12 cellular contexts compared by ENCODE assay signal in genomic region chr22:19873960-19874306, GRCh38. TPM values are rescaled to one million over a fixed set of nuclear protein-coding genes. Genes with fewer than 3 reads are reported as not detected.
DNase-seq lines count a peak whose midpoint lies in the region; ATAC-seq and TF ChIP-seq lines count a peak whose summit lies in the region.
"Had no signal": no experiment of that assay in that cellular context is flagged by ENCODE, and none has a peak within 500 bp of the region (broad histone marks: within the 10 kb centered on the region; RNA-seq: fewer than 3 reads in every experiment).

No MANE protein-coding gene starts in this region.

- no peaks in the 10 kb centered on the region for H4K20me1 ChIP-seq in mammary epithelial cell (ENCODE audit: insufficient read depth, low read length)

- H3K27me3 Mint-ChIP-seq in MCF 10A (ENCODE audit: insufficient read depth, unreplicated experiment) = no peaks in the 10 kb centered on the region
- H3K27me3 Mint-ChIP-seq in activated CD8-positive, alpha-beta T cell treated with anti-CD3 and anti-CD28 coated beads for 36 hours = no peaks in the 10 kb centered on the region
- H3K27me3 Mint-ChIP-seq in naive thymus-derived CD4-positive, alpha-beta T cell = no peaks in the 10 kb centered on the region
- peaks cover 4% of the 10 kb centered on the region for H3K27me3 Mint-ChIP-seq in endothelial cell (ENCODE audit: unreplicated experiment)

- intact Hi-C loops in mammary epithelial cell (cut with micrococcal nuclease) = no loop called here
- intact Hi-C loops in MCF 10A (cut with micrococcal nuclease) = no loop called here
- intact Hi-C loops in activated CD8-positive, alpha-beta T cell treated with anti-CD3 and anti-CD28 coated beads for 36 hours (cut with micrococcal nuclease) = no loop called here
- intact Hi-C loops in naive thymus-derived CD4-positive, alpha-beta T cell (cut with micrococcal nuclease) = loop anchor here in 1 of 2 donors (1.0 kb wide), 1 partner anchor 17 kb away; no protein-coding TSS in a partner anchor
- intact Hi-C loops in upper lobe of right lung (cut with DNase I) = no loop called here

- 67% methylated on average over 5 of the region's 7 CpGs for WGBS in mammary epithelial cell (ENCODE audit: low coverage, missing lambda C conversion rate)

- H3K27me3 ChIP-seq in mammary epithelial cell (ENCODE audit: insufficient read depth, low read length) (no peaks in the 10 kb centered on the region), upper lobe of right lung (no peaks in the 10 kb centered on the region)
- no peaks in the 10 kb centered on the region for H3K27me3 ChIP-seq in naive thymus-derived CD4-positive, alpha-beta T cell (ENCODE audit: control insufficient read depth in 2 of 2, insufficient read depth in 2 of 2, low read length in 2 of 2)

- CTCF ChIA-PET in mammary epithelial cell (lab: Charles Lee; ENCODE audit: low non-redundant PET) = no interaction called here
- CTCF ChIA-PET in MCF 10A (lab: Yijun Ruan, JAX) = no interaction called here
- CTCF ChIA-PET in activated CD8-positive, alpha-beta T cell treated with anti-CD3 and anti-CD28 coated beads for 36 hours (lab: Charles Lee) = interaction anchor here (1.0 to 1.6 kb wide), 2 partner anchors 144 to 150 kb away, joined by 4 to 6 read pairs; no protein-coding TSS in a partner anchor
- CTCF ChIA-PET in naive thymus-derived CD4-positive, alpha-beta T cell (lab: Charles Lee) = interaction anchor here (1.0 kb wide), 1 partner anchor 118 kb away, joined by 3 read pairs; no protein-coding TSS in a partner anchor

- H3K4me2 ChIP-seq in mammary epithelial cell (ENCODE audit: insufficient read depth, low read depth, low read length) = peak overlapping the region; percentile 58

- BruUV-seq in mammary epithelial cell (replicated peaks; lab: Mats Ljungman, UMichigan) (no TSS peak), MCF 10A (replicated peaks; lab: Mats Ljungman, UMichigan) (no TSS peak)

- H3K9me3 ChIP-seq in mammary epithelial cell (replicated peaks; ENCODE audit: insufficient read depth, low read length) (no peaks in the 10 kb centered on the region), upper lobe of right lung (no peaks in the 10 kb centered on the region)
- no peaks in the 10 kb centered on the region for H3K9me3 ChIP-seq in naive thymus-derived CD4-positive, alpha-beta T cell (ENCODE audit: control insufficient read depth in 2 of 3, low read length in 3 of 3)

- H3K4me3 Mint-ChIP-seq in MCF 10A (ENCODE audit: unreplicated experiment) (no peak overlapping the region), endothelial cell (ENCODE audit: unreplicated experiment) (no peak overlapping the region)
- H3K4me3 Mint-ChIP-seq in activated CD8-positive, alpha-beta T cell treated with anti-CD3 and anti-CD28 coated beads for 36 hours = peak overlapping the region; percentile 7
- peak overlapping the region in 6 of 10 donors; percentile 29 to 61 (median 52) for H3K4me3 Mint-ChIP-seq in naive thymus-derived CD4-positive, alpha-beta T cell

- H3K36me3 ChIP-seq in mammary epithelial cell (ENCODE audit: insufficient read depth, low read length) (no peaks in the 10 kb centered on the region), upper lobe of right lung (peaks cover 5% of the 10 kb centered on the region)
- no peaks in the 10 kb centered on the region for H3K36me3 ChIP-seq in naive thymus-derived CD4-positive, alpha-beta T cell (ENCODE audit: control insufficient read depth in 2 of 3, insufficient read depth in 3 of 3, low read length in 3 of 3)

- dilution Hi-C loops in mammary epithelial cell (cut with HindIII; ENCODE audit: low sequenced_read_pairs) = loop anchor here (5.0 kb wide), 1 partner anchor 48 kb away; no protein-coding TSS in a partner anchor

- ATAC-seq in activated CD8-positive, alpha-beta T cell treated with anti-CD3 and anti-CD28 coated beads for 36 hours = peak; percentile 14
- no peak for ATAC-seq in naive thymus-derived CD4-positive, alpha-beta T cell
- ATAC-seq in upper lobe of right lung = no peak

- H3K36me3 Mint-ChIP-seq in MCF 10A (ENCODE audit: insufficient read depth, unreplicated experiment) (peaks cover 7% of the 10 kb centered on the region), endothelial cell (ENCODE audit: low read depth, unreplicated experiment) (no peaks in the 10 kb centered on the region)
- no peaks in the 10 kb centered on the region for H3K36me3 Mint-ChIP-seq in activated CD8-positive, alpha-beta T cell treated with anti-CD3 and anti-CD28 coated beads for 36 hours (ENCODE audit: low read depth)
- H3K36me3 Mint-ChIP-seq in naive thymus-derived CD4-positive, alpha-beta T cell = no peaks in the 10 kb centered on the region

- H3K4me1 ChIP-seq in mammary epithelial cell (ENCODE audit: insufficient read depth, low read length) (peaks cover 41% of the 10 kb centered on the region), upper lobe of right lung (peaks cover 27% of the 10 kb centered on the region)
- peaks cover 0 to 17% of the 10 kb centered on the region in 2 donors for H3K4me1 ChIP-seq in naive thymus-derived CD4-positive, alpha-beta T cell (ENCODE audit: control insufficient read depth in 2 of 2, insufficient read depth in 2 of 2, low read length in 2 of 2)

- no peak overlapping the region for H3K27ac ChIP-seq in mammary epithelial cell (ENCODE audit: insufficient read depth, low read depth, low read length)
- H3K27ac ChIP-seq in naive thymus-derived CD4-positive, alpha-beta T cell (ENCODE audit: low read depth, low read length) = peak overlapping the region; percentile 47
- H3K27ac ChIP-seq in upper lobe of right lung = peak overlapping the region; percentile 48

- POLR2A ChIA-PET in MCF 10A (lab: Yijun Ruan, JAX) = interaction anchor here (0.7 to 2.0 kb wide), 5 partner anchors 8 to 117 kb away, joined by 3 to 9 read pairs (median 4); partner anchors contain the start of genes GNB1L and RTL10
- POLR2A ChIA-PET in activated CD8-positive, alpha-beta T cell treated with anti-CD3 and anti-CD28 coated beads for 36 hours (lab: Charles Lee) = interaction anchor here (0.7 to 1.9 kb wide), 5 partner anchors 12 to 51 kb away, joined by 3 to 5 read pairs (median 4); no protein-coding TSS in a partner anchor
- POLR2A ChIA-PET in naive thymus-derived CD4-positive, alpha-beta T cell (lab: Charles Lee) = interaction anchor here (4.2 to 5.4 kb wide), 3 partner anchors 12 to 19 kb away, joined by 27 to 36 read pairs (median 28); partner anchors contain the start of genes GNB1L and RTL10

- no peaks in the 10 kb centered on the region for H3K79me2 ChIP-seq in mammary epithelial cell (ENCODE audit: insufficient read depth, low read length)

- no peak for TF ChIP-seq CTCF in mammary epithelial cell (conservative IDR thresholded peaks at IDR 0.05 in 1 of 2, IDR thresholded peaks at IDR 0.05 in 1 of 2; ENCODE audit: extremely low read depth in 1 of 2, insufficient read depth in 1 of 2, low read depth in 1 of 2, low read length in 2 of 2)
- TF ChIP-seq CTCF in MCF 10A (IDR thresholded peaks at IDR 0.05; ENCODE audit: unreplicated experiment) = no peak
- no peak for TF ChIP-seq CTCF in activated CD8-positive, alpha-beta T cell treated with anti-CD3 and anti-CD28 coated beads for 36 hours (IDR thresholded peaks at IDR 0.05)
- no peak for TF ChIP-seq CTCF in upper lobe of right lung (IDR thresholded peaks at IDR 0.05)
- no peak for TF ChIP-seq CTCF in endothelial cell (IDR thresholded peaks at IDR 0.05; ENCODE audit: unreplicated experiment)

- H3K4me3 ChIP-seq in mammary epithelial cell (replicated peaks in 1 of 3; ENCODE audit: insufficient read depth in 1 of 3, low read depth in 2 of 3, low read length in 3 of 3) (no peak overlapping the region), upper lobe of right lung (no peak overlapping the region)
- H3K4me3 ChIP-seq in naive thymus-derived CD4-positive, alpha-beta T cell (ENCODE audit: low read length) = no peak overlapping the region

- no peak overlapping the region for H3K27ac Mint-ChIP-seq in MCF 10A (ENCODE audit: low read depth, unreplicated experiment)
- peak overlapping the region; percentile 64 for H3K27ac Mint-ChIP-seq in activated CD8-positive, alpha-beta T cell treated with anti-CD3 and anti-CD28 coated beads for 36 hours
- peak overlapping the region in 8 of 9 donors; percentile 52 to 81 (median 72) for H3K27ac Mint-ChIP-seq in naive thymus-derived CD4-positive, alpha-beta T cell
- H3K27ac Mint-ChIP-seq in endothelial cell (ENCODE audit: unreplicated experiment) = no peak overlapping the region

- no peak overlapping the region for H2AFZ ChIP-seq in mammary epithelial cell (ENCODE audit: low read depth, low read length)

- no peak overlapping the region for H3K9ac ChIP-seq in mammary epithelial cell (ENCODE audit: insufficient read depth, low read length)

- no peak for DNase-seq in mammary epithelial cell
- no peak for DNase-seq in MCF 10A (ENCODE audit: unreplicated experiment)
- DNase-seq in activated CD8-positive, alpha-beta T cell treated with anti-CD3 and anti-CD28 coated beads for 36 hours = peak; percentile 0
- no peak for DNase-seq in naive thymus-derived CD4-positive, alpha-beta T cell
- DNase-seq in upper lobe of right lung = no peak
- DNase-seq in endothelial cell (ENCODE audit: low spot score) = no peak
- no peak for DNase-seq in superior temporal gyrus (ENCODE audit: extremely low spot score)
- DNase-seq in activated CD4-positive, alpha-beta T cell treated with anti-CD3 and anti-CD28 coated beads for 48 hours = no peak
- DNase-seq: activated gamma-delta T cell, GOT3, nucleus accumbens, SW 1271 had no signal

- H3K9me3 Mint-ChIP-seq in MCF 10A (ENCODE audit: unreplicated experiment) (no peaks in the 10 kb centered on the region), endothelial cell (ENCODE audit: unreplicated experiment) (no peaks in the 10 kb centered on the region)
- no peaks in the 10 kb centered on the region for H3K9me3 Mint-ChIP-seq in activated CD8-positive, alpha-beta T cell treated with anti-CD3 and anti-CD28 coated beads for 36 hours
- H3K9me3 Mint-ChIP-seq in naive thymus-derived CD4-positive, alpha-beta T cell = no peaks in the 10 kb centered on the region

- H3K4me1 Mint-ChIP-seq in MCF 10A (ENCODE audit: insufficient read depth, unreplicated experiment) (peaks cover 18% of the 10 kb centered on the region), endothelial cell (ENCODE audit: unreplicated experiment) (no peaks in the 10 kb centered on the region)
- peaks cover 14% of the 10 kb centered on the region for H3K4me1 Mint-ChIP-seq in activated CD8-positive, alpha-beta T cell treated with anti-CD3 and anti-CD28 coated beads for 36 hours (ENCODE audit: low read depth)
- H3K4me1 Mint-ChIP-seq in naive thymus-derived CD4-positive, alpha-beta T cell = peaks cover 0 to 13% (median 10%) of the 10 kb centered on the region in 7 donors

- in situ Hi-C loops in mammary epithelial cell (cut with MboI; ENCODE audit: low sequenced_read_pairs in 2 of 2) = no loop called here

RNA-seq across cellular contexts. Expression of gene GNB1L, which starts 19.3 kb away (rescaled TPM):
- 1 to 10 TPM; 3.8 to 7.8 TPM for total RNA-seq in mammary epithelial cell
- 7.9 TPM for polyA plus RNA-seq in mammary epithelial cell
- polyA minus RNA-seq in mammary epithelial cell = 0.93 TPM
- total RNA-seq in MCF 10A (2022) = 4.3 and 7.1 TPM in 2 replicates
- 10 to 100 TPM; 16.2 to 17.4 TPM for total RNA-seq in activated CD8-positive, alpha-beta T cell treated with anti-CD3 and anti-CD28 coated beads for 36 hours
- total RNA-seq in naive thymus-derived CD4-positive, alpha-beta T cell = 10 to 100 TPM in 2 of 5 experiments, 1 to 10 TPM in 3; 4.2 to 14.1 (median 9.5) TPM
- polyA plus RNA-seq in naive thymus-derived CD4-positive, alpha-beta T cell = 10 to 100 TPM; 12.1 to 20.8 TPM
- total RNA-seq in upper lobe of right lung = 7.8 TPM
- 3.7 TPM for total RNA-seq in endothelial cell (ENCODE audit: unreplicated experiment)

RNA-seq across cellular contexts. Expression of gene RTL10, which starts 19.3 kb away (rescaled TPM):
- total RNA-seq in mammary epithelial cell (10 to 100 TPM; 20.7 to 21.9 TPM), MCF 10A (2022) (16.8 and 20.6 TPM in 2 replicates), upper lobe of right lung (20.5 TPM), endothelial cell (ENCODE audit: unreplicated experiment) (20.3 TPM)
- 17.8 TPM for polyA plus RNA-seq in mammary epithelial cell
- polyA minus RNA-seq in mammary epithelial cell = 72.2 TPM
- 10 to 100 TPM; 14.7 to 17.4 TPM for total RNA-seq in activated CD8-positive, alpha-beta T cell treated with anti-CD3 and anti-CD28 coated beads for 36 hours
- total RNA-seq in naive thymus-derived CD4-positive, alpha-beta T cell = 10 to 100 TPM; 18.2 to 36.8 (median 24.9) TPM
- polyA plus RNA-seq in naive thymus-derived CD4-positive, alpha-beta T cell = 10 to 100 TPM; 14.9 to 15.1 TPM

Comparison
In these comparisons a context has a peak if more than half of its experiments do, and no peak if none do; other contexts are left out.
1. H3K27ac Mint-ChIP-seq: peak in activated CD8-positive, alpha-beta T cell treated with anti-CD3 and anti-CD28 coated beads for 36 hours (single experiment) and naive thymus-derived CD4-positive, alpha-beta T cell (8 of 9); none in MCF 10A (single experiment) and endothelial cell (single experiment).
2. H3K4me3 Mint-ChIP-seq: peak in activated CD8-positive, alpha-beta T cell treated with anti-CD3 and anti-CD28 coated beads for 36 hours (single experiment) and naive thymus-derived CD4-positive, alpha-beta T cell (6 of 10); none in MCF 10A (single experiment) and endothelial cell (single experiment).
3. CTCF ChIA-PET loops: an anchor here in activated CD8-positive, alpha-beta T cell treated with anti-CD3 and anti-CD28 coated beads for 36 hours (1.0 to 1.6 kb wide) and naive thymus-derived CD4-positive, alpha-beta T cell (1.0 kb wide); none called in mammary epithelial cell and MCF 10A.